22 cellular contexts compared by ENCODE assay signal in genomic region chr6:139008117-139008516, GRCh38. TPM values are rescaled to one million over a fixed set of nuclear protein-coding genes. Genes with fewer than 3 reads are reported as not detected.
DNase-seq lines count a peak whose midpoint lies in the region; ATAC-seq, FAIRE-seq and TF ChIP-seq lines count a peak whose summit lies in the region.
"Had no signal": no experiment of that assay in that cellular context is flagged by ENCODE, and none has a peak within 500 bp of the region (broad histone marks: within the 10 kb centered on the region; RNA-seq: fewer than 3 reads in every experiment).

No MANE protein-coding gene starts in this region.

- H3K27ac ChIP-seq in K562 (ENCODE audit: extremely low read depth, low read depth, low read length), result no peak overlapping the region
- H3K27ac ChIP-seq: C4-2B had no signal

- peak overlapping the region; percentile 8; the same call in 1 of the 2 replicates for H2AFZ ChIP-seq in K562 (ENCODE audit: low read depth, low read length)
- H2AFZ ChIP-seq: GM23338 had no signal

- DNase-seq in CD1c-positive myeloid dendritic cell (ENCODE audit: extremely low spot score) (peak; percentile 44), KBM-7 (peak; percentile 54), OCI-M1 (lab: John Stamatoyannopoulos, UW) (peak; percentile 46), K562 (ENCODE audit: extremely low read depth in 1 of 4, low spot score in 3 of 4) (no peak), GM19240 (ENCODE audit: insufficient read length, low spot score) (no peak)
- DNase-seq: ACHN; AML-193; CD4-positive, alpha-beta memory T cell; DMS153; DMS79; GDM1; HCEC 1CT; IMR-90 had no signal

- POLR2A ChIA-PET in K562 (lab: Yijun Ruan, JAX), result no interaction called here

- no peak for TF ChIP-seq POLR2A in K562 (conservative IDR thresholded peaks at IDR 0.05)

- no peaks in the 10 kb centered on the region for H3K36me3 ChIP-seq in K562 (ENCODE audit: control insufficient read depth, insufficient read depth, low read length)

- no peaks in the 10 kb centered on the region for H3K9me1 ChIP-seq in K562 (ENCODE audit: control insufficient read depth, insufficient read depth, low read length)

- BruUV-seq in K562 (replicated peaks; lab: Mats Ljungman, UMichigan), result no TSS peak

- H3K4me2 ChIP-seq in K562 (ENCODE audit: insufficient read depth, low read length), result no peak overlapping the region
- H3K4me2 ChIP-seq: GM23338 had no signal

- no peaks in the 10 kb centered on the region for H3K79me2 ChIP-seq in K562 (ENCODE audit: control insufficient read depth, insufficient read depth, low read length)

- FAIRE-seq in K562 (lab: Jason Lieb, UNC), result no peak
- FAIRE-seq: A204.1, GM12892, GM18507, H54, HTR-8/SVneo had no signal

- intact Hi-C loops in K562 (cut with micrococcal nuclease), result no loop called here

- WGBS in K562 (ENCODE audit: insufficient coverage, low coverage, missing lambda C conversion rate), result 4% methylated on average over 9 of the region's 9 CpGs

- H3K4me3 ChIP-seq in K562, result no peak overlapping the region
- H3K4me3 ChIP-seq: GM23338 had no signal

- TF ChIP-seq RAD21 in K562 (CRISPR knock-in tag; conservative IDR thresholded peaks at IDR 0.05 in 1 of 2, IDR thresholded peaks at IDR 0.05 in 1 of 2), result no peak

- no peaks in the 10 kb centered on the region for H3K4me1 ChIP-seq in K562 (replicated peaks in 1 of 2; ENCODE audit: control insufficient read depth in 2 of 2, insufficient read depth in 2 of 2, low read length in 2 of 2)

- no peaks in the 10 kb centered on the region for H4K20me1 ChIP-seq in K562 (replicated peaks; ENCODE audit: control insufficient read depth, insufficient read depth, low read length)

- TF ChIP-seq EP300 in K562 (IDR thresholded peaks at IDR 0.05; ENCODE audit: low read length), result no peak

- ATAC-seq in K562 (no peak), HG03342 (IDR thresholded peaks at IDR 0.05; ENCODE audit: unreplicated experiment) (no peak), HG02973 (IDR thresholded peaks at IDR 0.05; ENCODE audit: unreplicated experiment) (no peak)
- ATAC-seq: GM23338 had no signal

- in situ Hi-C loops in KBM-7 (cut with MboI; ENCODE audit: low pct_unique_long_range_greater_than_20kb, low sequenced_read_pairs) (no loop called here), K562 (cut with MboI) (no loop called here)

- CTCF ChIA-PET in K562 (lab: Yijun Ruan, JAX; ENCODE audit: low intra/inter-chr PET ratio), result no interaction called here

- peaks cover 10 to 11% of the 10 kb centered on the region in 2 experiments for H3K27me3 ChIP-seq in K562 (ENCODE audit: control insufficient read depth in 2 of 2, insufficient read depth in 2 of 2, low read length in 2 of 2)

- no peak overlapping the region for H3K9ac ChIP-seq in K562 (ENCODE audit: insufficient read depth in 1 of 2, low read depth in 2 of 2, low read length in 2 of 2)

- TF ChIP-seq CTCF in K562 (IDR thresholded peaks at IDR 0.05 in 2 of 3, conservative IDR thresholded peaks at IDR 0.05 in 1 of 3; ENCODE audit: insufficient read depth in 2 of 3, low read depth in 1 of 3, low read length in 3 of 3), result no peak

- no peaks in the 10 kb centered on the region for H3K9me3 ChIP-seq in K562 (replicated peaks; ENCODE audit: control insufficient read depth, insufficient read depth, low read depth, low read length)

TF ChIP-seq in K562, 482 proteins besides CTCF, POLR2A, EP300 and RAD21:
- TF ChIP-seq ZNF586 (CRISPR knock-in tag; conservative IDR thresholded peaks at IDR 0.05) (no peak), ZC3H8 (IDR thresholded peaks at IDR 0.05) (no peak), ZFP36 (IDR thresholded peaks at IDR 0.05; ENCODE audit: low read depth, low read length, partially characterized antibody) (peak; percentile 59), CHD2 (IDR thresholded peaks at IDR 0.05; ENCODE audit: low read depth, low read length) (peak; percentile 70), SMC3 (conservative IDR thresholded peaks at IDR 0.05; ENCODE audit: insufficient read depth, low read depth, low read length) (no peak), BRD9 (IDR thresholded peaks at IDR 0.05; ENCODE audit: low read depth, partially characterized antibody) (no peak), HNRNPUL1 (IDR thresholded peaks at IDR 0.05; ENCODE audit: low read length) (no peak)

RNA-seq across cellular contexts. Expression of gene REPS1, which starts 20.1 kb away (rescaled TPM):
- total RNA-seq in K562 (2011; cell fraction: chromatin; rRNA removed; ENCODE audit: low replicate concordance), result 31.0 and 93.7 TPM in 2 replicates
- total RNA-seq in K562 (2011; cell fraction: nucleolus; rRNA removed), result 14.3 and 16.2 TPM in 2 replicates
- total RNA-seq in K562 (2011; cell fraction: nucleoplasm; rRNA removed), result 25.8 and 46.0 TPM in 2 replicates
- total RNA-seq in K562 (2014; rRNA removed) (18.3 and 23.2 TPM in 2 replicates), K562 (2014; rRNA removed; fragmentation: Illumina TruSeq; extraction: Trizol) (31.2 and 32.5 TPM in 2 replicates), K562 (2015; rRNA removed; fragmentation: Illumina TruSeq; extraction: Trizol) (32.9 and 34.6 TPM in 2 replicates), K562 (2021) (29.3 and 30.0 TPM in 2 replicates)
- polyA plus RNA-seq in K562 (2011; rRNA removed) (27.8 and 30.8 TPM in 2 replicates), K562 (2014; fragmentation: Illumina TruSeq; extraction: Trizol) (30.5 and 36.0 TPM in 2 replicates), K562 (2014; fragmentation: Nextera tagmentation; extraction: Ambion mirVana) (10 to 100 TPM in 1 of 2 experiments, 1 to 10 TPM in 1; 7.9 to 11.4 TPM), K562 (2014; rRNA removed) (20.5 and 23.3 TPM in 2 replicates)
- polyA plus RNA-seq in K562 (2011; cell fraction: cytosol; rRNA removed), result 17.3 and 19.5 TPM in 2 replicates
- polyA plus RNA-seq in K562 (2011; cell fraction: nucleus; rRNA removed), result 27.8 and 28.9 TPM in 2 replicates
- 24.6 and 32.3 TPM in 2 replicates for polyA plus RNA-seq in K562 (2012)
- 46.6 and 46.9 TPM in 2 replicates for polyA minus RNA-seq in K562 (2011; rRNA and poly(A)+ RNA removed)
- polyA minus RNA-seq in K562 (2011; cell fraction: cytosol; rRNA and poly(A)+ RNA removed), result 14.6 and 43.4 TPM in 2 replicates
- polyA minus RNA-seq in K562 (2011; cell fraction: nucleus; rRNA and poly(A)+ RNA removed), result 19.9 and 37.9 TPM in 2 replicates

RNA-seq across cellular contexts. Expression of gene ABRACL, which starts 20.4 kb away (rescaled TPM):
- 1.1 TPM in 1 of 2 replicates, not detected in the other for total RNA-seq in K562 (2011; cell fraction: chromatin; rRNA removed; ENCODE audit: low replicate concordance)
- total RNA-seq in K562 (2011; cell fraction: nucleolus; rRNA removed), result not detected in 2 replicates
- total RNA-seq in K562 (2011; cell fraction: nucleoplasm; rRNA removed), result not detected in 2 replicates
- total RNA-seq in K562 (2014; rRNA removed) (0.98 and 1.4 TPM in 2 replicates), K562 (2014; rRNA removed; fragmentation: Illumina TruSeq; extraction: Trizol) (1.9 and 2.1 TPM in 2 replicates), K562 (2015; rRNA removed; fragmentation: Illumina TruSeq; extraction: Trizol) (2.0 and 2.3 TPM in 2 replicates), K562 (2021) (1.4 and 1.5 TPM in 2 replicates)
- polyA plus RNA-seq in K562 (2011; rRNA removed) (3.0 and 6.1 TPM in 2 replicates), K562 (2014; fragmentation: Illumina TruSeq; extraction: Trizol) (1.6 TPM in 2 replicates), K562 (2014; fragmentation: Nextera tagmentation; extraction: Ambion mirVana) (1 to 10 TPM; 3.8 to 5.2 TPM), K562 (2014; rRNA removed) (1.1 and 1.3 TPM in 2 replicates)
- 1.2 and 4.4 TPM in 2 replicates for polyA plus RNA-seq in K562 (2011; cell fraction: cytosol; rRNA removed)
- 0.21 and 1.4 TPM in 2 replicates for polyA plus RNA-seq in K562 (2011; cell fraction: nucleus; rRNA removed)
- 3.2 and 3.4 TPM in 2 replicates for polyA plus RNA-seq in K562 (2012)
- polyA minus RNA-seq in K562 (2011; rRNA and poly(A)+ RNA removed), result 1.4 and 5.4 TPM in 2 replicates
- 1.7 and 2.8 TPM in 2 replicates for polyA minus RNA-seq in K562 (2011; cell fraction: cytosol; rRNA and poly(A)+ RNA removed)
- polyA minus RNA-seq in K562 (2011; cell fraction: nucleus; rRNA and poly(A)+ RNA removed), result 0.89 TPM in 1 of 2 replicates, not detected in the other

Comparison
In these comparisons a context has a peak if more than half of its experiments do, and no peak if none do; other contexts are left out.
1. DNase-seq: peak in CD1c-positive myeloid dendritic cell (single experiment), KBM-7 (single experiment) and OCI-M1 (single experiment); none in K562 (0 of 4) and GM19240 (single experiment).